In the genomic region with DNA sequence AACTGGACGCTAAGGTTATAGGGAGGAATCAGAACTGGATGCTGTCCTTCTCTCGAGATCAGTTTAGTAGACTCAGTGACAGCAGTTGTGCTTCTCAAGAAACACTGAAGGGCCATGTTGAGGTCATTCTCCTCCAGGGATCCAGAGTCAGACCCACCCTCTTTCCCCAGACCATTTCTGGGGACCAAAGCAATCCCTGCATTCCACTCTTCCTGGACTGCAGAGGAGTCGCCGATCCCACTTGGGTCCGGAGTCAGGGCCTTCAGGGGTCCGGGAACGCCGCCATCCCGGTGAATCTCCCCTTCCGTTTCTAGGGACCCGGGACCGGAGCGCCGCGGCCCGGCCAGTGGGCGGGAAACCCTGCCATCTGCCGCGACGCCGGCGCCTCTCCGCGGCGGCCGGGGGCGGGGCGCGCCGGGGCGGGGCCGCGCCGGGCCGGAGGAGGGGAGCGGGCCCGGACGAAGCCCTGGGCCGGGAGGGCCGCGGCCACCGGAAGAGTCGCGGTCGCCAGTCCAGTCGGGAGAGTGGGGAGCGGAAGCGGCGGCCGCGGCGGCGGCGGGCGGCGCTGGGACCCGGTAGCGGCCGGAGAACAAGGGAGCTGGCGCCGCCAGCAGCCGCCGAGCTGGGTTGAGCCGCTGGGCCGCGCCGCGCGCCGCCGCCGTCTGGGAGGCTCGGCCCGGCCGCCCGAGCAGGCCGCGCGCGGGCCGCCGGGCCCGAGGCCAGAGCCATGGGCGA, we compare ENCODE assay signal across 9 cellular contexts. TPM values are rescaled to one million over a fixed set of nuclear protein-coding genes. Genes with fewer than 3 reads are reported as not detected.
A peak's percentile ranks its signal among the peaks of the same experiment; 100 is the strongest.
DNase-seq lines count a peak whose midpoint lies in the region; ATAC-seq, FAIRE-seq and TF ChIP-seq lines count a peak whose summit lies in the region.
"Had no signal": no experiment of that assay in that cellular context is flagged by ENCODE, and none has a peak within 500 bp of the region (broad histone marks: within the 10 kb centered on the region; RNA-seq: fewer than 3 reads in every experiment).

TSS of gene DVL3 (plus strand) at position 469 of the 735 bp plus-strand sequence. CDS start at position 728, 259 bp downstream.

- DNase-seq in NCI-H524 (lab: John Stamatoyannopoulos, UW) (peak; percentile 55 to 75), NCI-H524 treated with DMSO at 0.1 percent for 48 hours (lab: John Stamatoyannopoulos, UW) (no peak), HEK293T (ENCODE audit: extremely low spot score) (peak; percentile 56), NAMALWA (ENCODE audit: low spot score) (peak; percentile 44), T-helper 9 cell (peak; percentile 28), bronchial epithelial cell (ENCODE audit: low read depth) (no peak), iPS-NIHi11 (ENCODE audit: low spot score) (peak; percentile 94), gastrocnemius medialis (peak; percentile 51 to 71)

- H3K36me3 ChIP-seq in bronchial epithelial cell (ENCODE audit: control insufficient read depth, insufficient read depth, low read length) (no peaks in the 10 kb centered on the region), gastrocnemius medialis (no peaks in the 10 kb centered on the region)

- H3K9me3 ChIP-seq in gastrocnemius medialis, result no peaks in the 10 kb centered on the region

- H3K4me3 ChIP-seq in bronchial epithelial cell (ENCODE audit: low read depth, low read length) (peak within 1 kb of the TSS; percentile 89), gastrocnemius medialis (peak within 1 kb of the TSS; percentile 83 to 99 (median 94))

- intact Hi-C loops in gastrocnemius medialis (cut with DNase I; ENCODE audit: low total_unique reads), result loop anchor here (1.0 to 5.0 kb wide), 5 partner anchors 20 to 518 kb away; partner anchors contain the start of genes ALG3, AP2M1, EEF1AKMT4 and KLHL24

- peaks cover 42 to 53% of the 10 kb centered on the region in 2 donors for H3K4me1 ChIP-seq in gastrocnemius medialis

- CTCF ChIA-PET in HEK293T (lab: Yijun Ruan, JAX), result no interaction called here

- in situ Hi-C loops in gastrocnemius medialis (cut with MboI; ENCODE audit: low sequenced_read_pairs in 4 of 4), result no loop called here

- H3K27me3 ChIP-seq in bronchial epithelial cell (ENCODE audit: control insufficient read depth, insufficient read depth, low read length) (no peaks in the 10 kb centered on the region), gastrocnemius medialis (no peaks in the 10 kb centered on the region)

- FAIRE-seq in bronchial epithelial cell (lab: Jason Lieb, UNC), result no peak
- FAIRE-seq: G401.6 had no signal

- peak; percentile 52 to 78 for TF ChIP-seq POLR2A in gastrocnemius medialis (IDR thresholded peaks at IDR 0.05)

- peak; percentile 84 to 90 for ATAC-seq in gastrocnemius medialis

- POLR2A ChIA-PET in HEK293T (lab: Yijun Ruan, JAX), result interaction anchor here (0.9 to 2.1 kb wide), 4 partner anchors 12 to 36 kb away, joined by 3 to 15 read pairs (median 6); partner anchors contain the start of gene EIF2B5

- no peak for TF ChIP-seq CTCF in bronchial epithelial cell (IDR thresholded peaks at IDR 0.05; ENCODE audit: insufficient read depth, low read length, severe bottlenecking)
- no peak for TF ChIP-seq CTCF in gastrocnemius medialis (IDR thresholded peaks at IDR 0.05 in 4 of 5, conservative IDR thresholded peaks at IDR 0.05 in 1 of 5)

- H3K27ac ChIP-seq in gastrocnemius medialis, result peak within 1 kb of the TSS; percentile 89 to 97 (median 94)

TF ChIP-seq in HEK293T, 16 proteins besides CTCF, POLR2A, EP300 and RAD21:
- no peak for TF ChIP-seq FOXM1 (IDR thresholded peaks at IDR 0.05; ENCODE audit: borderline replicate concordance)
- peak; percentile 61 for TF ChIP-seq L3MBTL2 (conservative IDR thresholded peaks at IDR 0.05)

RNA-seq across cellular contexts. Expression of gene DVL3, which starts in this region (rescaled TPM):
- 22.6 and 30.2 TPM in 2 replicates for total RNA-seq in bronchial epithelial cell
- total RNA-seq in gastrocnemius medialis, result 10 to 100 TPM; 36.5 to 58.1 (median 48.0) TPM

Comparison
In these comparisons a context has a peak if more than half of its experiments do, and no peak if none do; other contexts are left out.
1. DNase-seq: peak in NCI-H524 (2 of 2), HEK293T (single experiment), NAMALWA (single experiment), T-helper 9 cell (single experiment), iPS-NIHi11 (single experiment) and gastrocnemius medialis (2 of 2); none in NCI-H524 treated with DMSO at 0.1 percent for 48 hours (single experiment) and bronchial epithelial cell (single experiment).